ENCODE assay signal across 26 cellular contexts in genomic region chr11:44974402-44975000, GRCh38.
"Had no signal": no experiment of that assay in that cellular context is flagged by ENCODE, and none has a peak within 500 bp of the region (broad histone marks: within the 10 kb centered on the region; RNA-seq: fewer than 3 reads in every experiment).

No MANE protein-coding gene starts in this region.

- H3K36me3 ChIP-seq: breast epithelium, esophagus muscularis mucosa, left ventricle myocardium inferior, right lobe of liver, uterus had no signal

- H3K27ac ChIP-seq: breast epithelium, esophagus muscularis mucosa, left ventricle myocardium inferior, right lobe of liver, uterus had no signal

- ATAC-seq: activated CD4-positive, CD25-positive, alpha-beta regulatory T cell treated with anti-CD3 and anti-CD28 coated beads, Interleukin-2, amount 50 U/mL, for 24 hours; activated T-cell treated with anti-CD3 and anti-CD28 coated beads, Interleukin-2, amount 50 U/mL, for 4 hours; right lobe of liver; stimulated activated memory B cell treated with anti-CD40 and anti-IgM and Interleukin-4, amounts not matched to agents 10 μg/mL and 1 μg/mL and 100 μg/mL, for 72 hours; T-cell had no signal

- H3K4me3 Mint-ChIP-seq: activated CD4-positive, alpha-beta memory T cell treated with anti-CD3 and anti-CD28 coated beads, Interleukin-2, amount 10 ng/mL, durations not matched to agents 7 days and 5 days; activated CD4-positive, alpha-beta T cell treated with anti-CD3 and anti-CD28 coated beads, Interleukin-2, amount 10 ng/mL, durations not matched to agents 24 days and 14 days; activated naive CD4-positive, alpha-beta T cell treated with anti-CD3 and anti-CD28 coated beads, Interleukin-2, amount 50 U/mL, for 24 hours; activated naive CD8-positive, alpha-beta T cell treated with anti-CD3 and anti-CD28 coated beads, Interleukin-2, amount 50 U/mL, for 24 hours; activated T-cell treated with anti-CD3 and anti-CD28 coated beads, Interleukin-2, amount 50 U/mL, for 4 hours; mesothelial cell of epicardium; stimulated activated memory B cell treated with anti-CD40 and anti-IgM and Interleukin-4, amounts not matched to agents 10 μg/mL and 1 μg/mL and 100 μg/mL, for 72 hours; stimulated activated naive CD8-positive, alpha-beta T cell treated with anti-CD3 and anti-CD28 coated beads, Interleukin-15, amount 100 ng/mL, for 72 hours; T-cell; type B pancreatic cell had no signal

- H3K9me3 Mint-ChIP-seq: activated CD4-positive, alpha-beta memory T cell treated with anti-CD3 and anti-CD28 coated beads, Interleukin-2, amount 10 ng/mL, durations not matched to agents 7 days and 5 days; activated CD4-positive, alpha-beta T cell treated with anti-CD3 and anti-CD28 coated beads, Interleukin-2, amount 10 ng/mL, durations not matched to agents 24 days and 14 days; activated naive CD4-positive, alpha-beta T cell treated with anti-CD3 and anti-CD28 coated beads, Interleukin-2, amount 50 U/mL, for 24 hours; activated naive CD8-positive, alpha-beta T cell treated with anti-CD3 and anti-CD28 coated beads, Interleukin-2, amount 50 U/mL, for 24 hours; activated T-cell treated with anti-CD3 and anti-CD28 coated beads, Interleukin-2, amount 50 U/mL, for 4 hours; activated T-helper 2 cell treated with anti-CD3 and anti-CD28 coated beads, Interferon-gamma antibody, Interleukin-2, Interleukin-4, amounts not matched to agents 10 μg/mL and 5 μg/mL and 100 μg/mL, durations not matched to agents 14 hours and 24 hours and 36 hours; mesothelial cell of epicardium; naive B cell; stimulated activated memory B cell treated with anti-CD40 and anti-IgM and Interleukin-4, amounts not matched to agents 10 μg/mL and 1 μg/mL and 100 μg/mL, for 72 hours; stimulated activated naive CD8-positive, alpha-beta T cell treated with anti-CD3 and anti-CD28 coated beads, Interleukin-15, amount 100 ng/mL, for 72 hours; T-cell; type B pancreatic cell had no signal

- H3K36me3 Mint-ChIP-seq: activated naive CD4-positive, alpha-beta T cell treated with anti-CD3 and anti-CD28 coated beads, Interleukin-2, amount 50 U/mL, for 24 hours; mesothelial cell of epicardium; naive B cell; stimulated activated memory B cell treated with anti-CD40 and anti-IgM and Interleukin-4, amounts not matched to agents 10 μg/mL and 1 μg/mL and 100 μg/mL, for 72 hours; T-cell; type B pancreatic cell had no signal

- H3K27me3 ChIP-seq: breast epithelium, esophagus muscularis mucosa, right lobe of liver, uterus had no signal

- H3K27me3 Mint-ChIP-seq: activated CD4-positive, alpha-beta T cell treated with anti-CD3 and anti-CD28 coated beads, Interleukin-2, amount 10 ng/mL, durations not matched to agents 24 days and 14 days; activated naive CD4-positive, alpha-beta T cell treated with anti-CD3 and anti-CD28 coated beads, Interleukin-2, amount 50 U/mL, for 24 hours; activated naive CD8-positive, alpha-beta T cell treated with anti-CD3 and anti-CD28 coated beads, Interleukin-2, amount 50 U/mL, for 24 hours; stimulated activated naive CD8-positive, alpha-beta T cell treated with anti-CD3 and anti-CD28 coated beads, Interleukin-15, amount 100 ng/mL, for 72 hours; T-cell had no signal

- H3K4me1 ChIP-seq: uterus had no signal

- DNase-seq: activated CD4-positive, alpha-beta memory T cell treated with anti-CD3 and anti-CD28 coated beads, Interleukin-2, amount 10 ng/mL, durations not matched to agents 7 days and 5 days; activated CD4-positive, alpha-beta T cell treated with anti-CD3 and anti-CD28 coated beads, Interleukin-2, amount 10 ng/mL, durations not matched to agents 24 days and 14 days; activated naive CD8-positive, alpha-beta T cell treated with anti-CD3 and anti-CD28 coated beads, Interleukin-2, amount 50 U/mL, for 24 hours; activated T-cell treated with anti-CD3 and anti-CD28 coated beads, Interleukin-2, amount 50 U/mL, for 4 hours; amygdala; central memory CD4-positive, alpha-beta T cell; foreskin melanocyte; islet precursor cell; left ventricle myocardium inferior; naive B cell; right lobe of liver; stimulated activated CD4-positive, alpha-beta T cell treated with anti-CD3 and anti-CD28 coated beads, Interleukin-12 subunit alpha, Interleukin-12 subunit beta, amount 100 ng/mL, for 4 hours; stimulated activated CD4-positive, alpha-beta T cell treated with anti-CD3 and anti-CD28 coated beads, Interleukin-4, amount 100 ng/mL, for 24 hours; stimulated activated naive CD8-positive, alpha-beta T cell treated with anti-CD3 and anti-CD28 coated beads, Interleukin-15, amount 100 ng/mL, for 72 hours; substantia nigra; T-cell; uterus had no signal

- H3K9me3 ChIP-seq: breast epithelium, esophagus muscularis mucosa, left ventricle myocardium inferior, right lobe of liver, uterus had no signal

- H3K27ac Mint-ChIP-seq: activated CD4-positive, alpha-beta memory T cell treated with anti-CD3 and anti-CD28 coated beads, Interleukin-2, amount 10 ng/mL, durations not matched to agents 7 days and 5 days; activated CD4-positive, alpha-beta T cell treated with anti-CD3 and anti-CD28 coated beads, Interleukin-2, amount 10 ng/mL, durations not matched to agents 24 days and 14 days; activated naive CD4-positive, alpha-beta T cell treated with anti-CD3 and anti-CD28 coated beads, Interleukin-2, amount 50 U/mL, for 24 hours; activated naive CD8-positive, alpha-beta T cell treated with anti-CD3 and anti-CD28 coated beads, Interleukin-2, amount 50 U/mL, for 24 hours; activated T-helper 2 cell treated with anti-CD3 and anti-CD28 coated beads, Interferon-gamma antibody, Interleukin-2, Interleukin-4, amounts not matched to agents 10 μg/mL and 5 μg/mL and 100 μg/mL, durations not matched to agents 14 hours and 24 hours and 36 hours; mesothelial cell of epicardium; stimulated activated memory B cell treated with anti-CD40 and anti-IgM and Interleukin-4, amounts not matched to agents 10 μg/mL and 1 μg/mL and 100 μg/mL, for 72 hours; T-cell; type B pancreatic cell had no signal

- H3K4me3 ChIP-seq: breast epithelium, esophagus muscularis mucosa, left ventricle myocardium inferior, lung, right lobe of liver, uterus had no signal
